Comparison of ENCODE assay signal across 12 cellular contexts in the genomic region with DNA sequence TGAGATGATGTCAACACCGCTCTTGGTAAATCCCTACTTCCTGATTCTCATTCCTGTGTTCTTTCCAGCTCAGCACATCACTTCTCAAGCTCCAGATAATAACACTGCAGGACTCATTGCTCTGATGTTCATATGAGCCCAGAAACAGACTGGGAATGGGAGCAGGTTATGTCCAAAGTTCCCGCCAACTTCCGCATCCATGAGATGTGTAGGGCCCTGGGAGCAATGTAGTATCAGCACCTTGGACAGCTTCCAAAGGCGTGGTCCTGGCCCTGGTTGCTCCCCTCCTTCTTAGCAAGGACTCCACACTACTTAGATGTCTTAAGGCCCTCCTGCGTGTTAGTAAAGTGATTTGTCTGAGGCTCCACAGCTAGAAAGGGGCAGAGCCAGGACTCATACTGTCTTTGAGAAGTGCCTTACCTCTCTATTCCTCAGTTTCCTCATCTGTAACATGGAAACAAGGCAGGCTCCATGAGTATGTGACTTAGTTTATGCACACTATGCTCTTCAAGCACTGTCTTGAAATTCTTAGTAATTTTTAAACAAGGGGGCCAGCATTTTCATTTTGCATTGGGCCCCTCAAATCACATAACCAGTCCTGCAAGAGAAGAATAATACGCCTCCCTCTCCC. TPM values are rescaled to one million over a fixed set of nuclear protein-coding genes. Genes with fewer than 3 reads are reported as not detected.
DNase-seq lines count a peak whose midpoint lies in the region; ATAC-seq and TF ChIP-seq lines count a peak whose summit lies in the region.
"Had no signal": no experiment of that assay in that cellular context is flagged by ENCODE, and none has a peak within 500 bp of the region (broad histone marks: within the 10 kb centered on the region; RNA-seq: fewer than 3 reads in every experiment).

No MANE protein-coding gene starts in this region.

- 54 to 69% methylated on average over 4 to 6 of the region's 6 CpGs for WGBS in endodermal cell (ENCODE audit: insufficient coverage in 1 of 2, insufficient read length in 1 of 2), 2 experiments

- H3K4me3 Mint-ChIP-seq in activated naive CD8-positive, alpha-beta T cell treated with anti-CD3 and anti-CD28 coated beads, Interleukin-2, amount 50 U/mL, for 24 hours = no peak overlapping the region
- no peak overlapping the region for H3K4me3 Mint-ChIP-seq in activated naive CD8-positive, alpha-beta T cell treated with anti-CD3 and anti-CD28 coated beads for 36 hours
- H3K4me3 Mint-ChIP-seq in endodermal cell = no peak overlapping the region
- H3K4me3 Mint-ChIP-seq: memory B cell had no signal

- no peaks in the 10 kb centered on the region for H3K27me3 ChIP-seq in endodermal cell (ENCODE audit: control insufficient read depth, insufficient read depth, low read length, poor library complexity, severe bottlenecking)

- H3K27ac Mint-ChIP-seq in activated naive CD8-positive, alpha-beta T cell treated with anti-CD3 and anti-CD28 coated beads, Interleukin-2, amount 50 U/mL, for 24 hours = no peak overlapping the region
- H3K27ac Mint-ChIP-seq in activated naive CD8-positive, alpha-beta T cell treated with anti-CD3 and anti-CD28 coated beads for 36 hours = no peak overlapping the region
- no peak overlapping the region for H3K27ac Mint-ChIP-seq in endodermal cell
- H3K27ac Mint-ChIP-seq: memory B cell had no signal

- no peaks in the 10 kb centered on the region for H3K36me3 Mint-ChIP-seq in activated naive CD8-positive, alpha-beta T cell treated with anti-CD3 and anti-CD28 coated beads, Interleukin-2, amount 50 U/mL, for 24 hours (ENCODE audit: low read depth)
- no peaks in the 10 kb centered on the region for H3K36me3 Mint-ChIP-seq in activated naive CD8-positive, alpha-beta T cell treated with anti-CD3 and anti-CD28 coated beads for 36 hours
- H3K36me3 Mint-ChIP-seq in endodermal cell (ENCODE audit: low read depth) = no peaks in the 10 kb centered on the region
- H3K36me3 Mint-ChIP-seq: memory B cell had no signal

- no peaks in the 10 kb centered on the region for H3K4me1 Mint-ChIP-seq in activated naive CD8-positive, alpha-beta T cell treated with anti-CD3 and anti-CD28 coated beads, Interleukin-2, amount 50 U/mL, for 24 hours
- no peaks in the 10 kb centered on the region for H3K4me1 Mint-ChIP-seq in activated naive CD8-positive, alpha-beta T cell treated with anti-CD3 and anti-CD28 coated beads for 36 hours
- no peaks in the 10 kb centered on the region for H3K4me1 Mint-ChIP-seq in endodermal cell
- H3K4me1 Mint-ChIP-seq: memory B cell had no signal

- H3K27ac ChIP-seq in endodermal cell (ENCODE audit: low read depth, low read length) (no peak overlapping the region), temporal lobe (ENCODE audit: low read depth, low read length) (peak overlapping the region; percentile 4)
- H3K27ac ChIP-seq: PC-9 had no signal

- no peaks in the 10 kb centered on the region for H3K27me3 Mint-ChIP-seq in activated naive CD8-positive, alpha-beta T cell treated with anti-CD3 and anti-CD28 coated beads, Interleukin-2, amount 50 U/mL, for 24 hours
- H3K27me3 Mint-ChIP-seq in activated naive CD8-positive, alpha-beta T cell treated with anti-CD3 and anti-CD28 coated beads for 36 hours = peaks cover 16% of the 10 kb centered on the region
- H3K27me3 Mint-ChIP-seq in endodermal cell (ENCODE audit: insufficient read depth) = peaks cover 17% of the 10 kb centered on the region

- no peaks in the 10 kb centered on the region for H3K9me3 ChIP-seq in endodermal cell (ENCODE audit: control insufficient read depth, low read length)

- peak; percentile 6 for DNase-seq in activated naive CD8-positive, alpha-beta T cell treated with anti-CD3 and anti-CD28 coated beads, Interleukin-2, amount 50 U/mL, for 24 hours
- DNase-seq in activated naive CD8-positive, alpha-beta T cell treated with anti-CD3 and anti-CD28 coated beads for 36 hours = no peak
- peak; percentile 70 for DNase-seq in OCI-M1 (lab: John Stamatoyannopoulos, UW)
- peak; percentile 89 for DNase-seq in endodermal cell
- DNase-seq in omental fat pad (ENCODE audit: low spot score) = no peak
- DNase-seq: NCI-H1105 treated with DMSO at 0.1 percent for 48 hours had no signal

- H3K4me3 ChIP-seq in endodermal cell (ENCODE audit: low read length) = no peak overlapping the region
- H3K4me3 ChIP-seq: PC-9 had no signal

- no peak for ATAC-seq in activated naive CD8-positive, alpha-beta T cell treated with anti-CD3 and anti-CD28 coated beads, Interleukin-2, amount 50 U/mL, for 24 hours
- ATAC-seq in GM21526 (IDR thresholded peaks at IDR 0.05; ENCODE audit: low FRiP score, unreplicated experiment) (no peak), GM18519 (IDR thresholded peaks at IDR 0.05; ENCODE audit: low FRiP score, unreplicated experiment) (no peak), omental fat pad (ENCODE audit: low FRiP score) (no peak)

- H3K9ac ChIP-seq in endodermal cell (ENCODE audit: extremely low read depth, low read length, poor library complexity, severe bottlenecking) = no peak overlapping the region

- H3K4me1 ChIP-seq in endodermal cell (ENCODE audit: control insufficient read depth, insufficient read depth, low read length) = no peaks in the 10 kb centered on the region

- TF ChIP-seq CTCF in endodermal cell (conservative IDR thresholded peaks at IDR 0.05) = no peak
- no peak for TF ChIP-seq CTCF in omental fat pad (IDR thresholded peaks at IDR 0.05)

- no peaks in the 10 kb centered on the region for H3K36me3 ChIP-seq in endodermal cell (ENCODE audit: control insufficient read depth, insufficient read depth, low read length)

- H3K9me3 Mint-ChIP-seq in activated naive CD8-positive, alpha-beta T cell treated with anti-CD3 and anti-CD28 coated beads, Interleukin-2, amount 50 U/mL, for 24 hours = no peaks in the 10 kb centered on the region
- H3K9me3 Mint-ChIP-seq in activated naive CD8-positive, alpha-beta T cell treated with anti-CD3 and anti-CD28 coated beads for 36 hours = no peaks in the 10 kb centered on the region
- no peaks in the 10 kb centered on the region for H3K9me3 Mint-ChIP-seq in endodermal cell
- H3K9me3 Mint-ChIP-seq: memory B cell had no signal

RNA-seq across cellular contexts. Expression of a gene that starts 27.9 kb away (rescaled TPM):
- total RNA-seq in activated naive CD8-positive, alpha-beta T cell treated with anti-CD3 and anti-CD28 coated beads for 36 hours = not detected
- total RNA-seq in endodermal cell = 1 to 10 TPM in 1 of 2 donors, under 1 TPM in 1; 0.42 to 3.6 TPM
- 2.8 TPM for polyA plus RNA-seq in endodermal cell (2013, experiment 1 of 2)
- polyA plus RNA-seq in endodermal cell (2013, experiment 2 of 2) = 2.5 TPM
- total RNA-seq in temporal lobe = 54.6 TPM
- total RNA-seq in omental fat pad = 1 to 10 TPM in 1 of 4 donors, under 1 TPM in 3; 0.09 to 2.0 (median 0.49) TPM
- total RNA-seq: PC-9 had no signal
- polyA plus RNA-seq: BJ had no signal

Comparison
In these comparisons a context has a peak if more than half of its experiments do, and no peak if none do; other contexts are left out.
1. DNase-seq: peak in activated naive CD8-positive, alpha-beta T cell treated with anti-CD3 and anti-CD28 coated beads, Interleukin-2, amount 50 U/mL, for 24 hours (single experiment), OCI-M1 (single experiment) and endodermal cell (single experiment); none in activated naive CD8-positive, alpha-beta T cell treated with anti-CD3 and anti-CD28 coated beads for 36 hours (single experiment) and omental fat pad (single experiment).
2. RNA of a gene that starts 27.9 kb away (total RNA-seq): 54.6 TPM in temporal lobe (single experiment); 0.42 to 3.6 TPM in endodermal cell, 0.09 to 2.0 TPM in omental fat pad and not detected in activated naive CD8-positive, alpha-beta T cell treated with anti-CD3 and anti-CD28 coated beads for 36 hours; every median in the first group is over 10 times any median in the second.